In the genomic region with DNA sequence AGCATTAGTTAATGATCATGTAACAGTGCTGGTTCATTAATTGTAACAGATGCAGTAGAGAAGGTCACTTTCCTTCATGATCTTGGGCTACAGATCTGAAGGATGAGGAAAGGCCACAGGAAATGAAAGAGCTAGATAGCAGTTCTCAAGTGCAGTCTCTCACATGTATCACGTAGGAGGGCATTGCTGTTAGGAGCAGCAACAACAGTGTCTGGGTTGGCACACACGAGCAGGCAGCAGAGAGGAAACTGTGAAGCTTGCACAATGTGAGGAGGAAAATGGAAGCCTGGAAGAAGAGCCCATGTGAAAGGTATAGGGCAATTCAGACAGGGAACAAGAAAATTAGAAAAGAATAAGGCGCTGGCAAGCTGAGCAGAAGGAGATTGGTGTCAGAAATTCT, we compare ENCODE assay signal across 29 cellular contexts.
DNase-seq lines count a peak whose midpoint lies in the region; ATAC-seq, FAIRE-seq and TF ChIP-seq lines count a peak whose summit lies in the region.
"Had no signal": no experiment of that assay in that cellular context is flagged by ENCODE, and none has a peak within 500 bp of the region (broad histone marks: within the 10 kb centered on the region; RNA-seq: fewer than 3 reads in every experiment).

No MANE protein-coding gene starts in this region.

- H3K27me3 ChIP-seq in endothelial cell of umbilical vein (ENCODE audit: control insufficient read depth in 2 of 2, insufficient read depth in 2 of 2, low read length in 2 of 2) (no peaks in the 10 kb centered on the region), psoas muscle (ENCODE audit: insufficient read depth in 3 of 3, low read length in 2 of 3) (no peaks in the 10 kb centered on the region)
- H3K27me3 ChIP-seq: BLaER1, esophagus muscularis mucosa, neutrophil, SJCRH30 had no signal

- peak overlapping the region; percentile 28 for H2AFZ ChIP-seq in endothelial cell of umbilical vein (ENCODE audit: low read depth, low read length)

- ATAC-seq in HG03108 (IDR thresholded peaks at IDR 0.05; ENCODE audit: unreplicated experiment) = no peak
- ATAC-seq in psoas muscle = no peak
- no peak for ATAC-seq in GM18907 (IDR thresholded peaks at IDR 0.05; ENCODE audit: unreplicated experiment)
- ATAC-seq: activated CD8-positive, alpha-beta memory T cell treated with anti-CD3 and anti-CD28 coated beads, Interleukin-2, amount 10 ng/mL, durations not matched to agents 7 days and 5 days; activated T-cell treated with anti-CD3 and anti-CD28 coated beads, Interleukin-2, amount 50 U/mL, for 72 hours; left ventricle myocardium superior had no signal

- H4K20me1 ChIP-seq in endothelial cell of umbilical vein (replicated peaks; ENCODE audit: control insufficient read depth, extremely low read depth, insufficient read depth, low read length) = no peaks in the 10 kb centered on the region
- H4K20me1 ChIP-seq: BLaER1 had no signal

- POLR2A ChIA-PET in endothelial cell of umbilical vein (lab: Charles Lee) = no interaction called here

- H3K4me2 ChIP-seq in endothelial cell of umbilical vein (ENCODE audit: insufficient read depth, low read length) = no peak overlapping the region
- H3K4me2 ChIP-seq: BLaER1 had no signal

- no peak for TF ChIP-seq POLR2A in endothelial cell of umbilical vein (IDR thresholded peaks at IDR 0.05; ENCODE audit: low read depth, low read length)

- dilution Hi-C loops in endothelial cell of umbilical vein (cut with MboI; ENCODE audit: extremely low pct_ligation_motif_present, low sequenced_read_pairs) = no loop called here

- no peak overlapping the region for H3K9ac ChIP-seq in endothelial cell of umbilical vein (replicated peaks; ENCODE audit: extremely low read depth, insufficient read depth, low read length)
- H3K9ac ChIP-seq: BLaER1 had no signal

- intact Hi-C loops in endothelial cell of umbilical vein (cut with micrococcal nuclease) = no loop called here
- intact Hi-C loops in psoas muscle (cut with DNase I) = no loop called here

- no peak for FAIRE-seq in endothelial cell of umbilical vein (lab: Jason Lieb, UNC)

- 51 to 58% (median 55%) methylated on average over 3 of the region's 3 CpGs for WGBS in psoas muscle, 3 donors

- H3K4me3 ChIP-seq in endothelial cell of umbilical vein (replicated peaks in 1 of 3; ENCODE audit: insufficient read depth in 1 of 3, low read depth in 1 of 3, low read length in 3 of 3) = no peak overlapping the region
- no peak overlapping the region for H3K4me3 ChIP-seq in psoas muscle
- H3K4me3 ChIP-seq: BLaER1, esophagus muscularis mucosa, HAP-1, SJCRH30 had no signal

- TF ChIP-seq CTCF in endothelial cell of umbilical vein (IDR thresholded peaks at IDR 0.05; ENCODE audit: extremely low read depth in 1 of 2, insufficient read depth in 1 of 2, low read depth in 1 of 2, low read length in 2 of 2) = no peak
- TF ChIP-seq CTCF in psoas muscle (IDR thresholded peaks at IDR 0.05) = no peak

- no peaks in the 10 kb centered on the region for H3K36me3 ChIP-seq in endothelial cell of umbilical vein (ENCODE audit: control insufficient read depth in 2 of 2, extremely low read depth in 1 of 2, insufficient read depth in 2 of 2, low read length in 2 of 2)
- H3K36me3 ChIP-seq in psoas muscle (ENCODE audit: insufficient read depth in 1 of 2, low read depth in 1 of 2) = no peaks in the 10 kb centered on the region
- H3K36me3 ChIP-seq: BLaER1, esophagus muscularis mucosa, HAP-1, neutrophil, SJCRH30 had no signal

- no peaks in the 10 kb centered on the region for H3K9me1 ChIP-seq in endothelial cell of umbilical vein (replicated peaks; ENCODE audit: control insufficient read depth, extremely low read depth, insufficient read depth, low read length)

- CTCF ChIA-PET in endothelial cell of umbilical vein (lab: Charles Lee) = interaction anchor here (1.2 to 1.6 kb wide), 2 partner anchors 8 to 10 kb away, joined by 3 read pairs; no protein-coding TSS in a partner anchor

- no TSS peak for BruUV-seq in endothelial cell of umbilical vein (replicated peaks; lab: Mats Ljungman, UMichigan)

- H3K27ac ChIP-seq in endothelial cell of umbilical vein (ENCODE audit: insufficient read depth, low read depth, low read length) (no peak overlapping the region), psoas muscle (no peak overlapping the region)
- H3K27ac ChIP-seq: BLaER1, esophagus muscularis mucosa, neutrophil, SJCRH30 had no signal

- no peaks in the 10 kb centered on the region for H3K79me2 ChIP-seq in endothelial cell of umbilical vein (ENCODE audit: control insufficient read depth, insufficient read depth, low read length)

- peak; percentile 28 for DNase-seq in DMS153 (lab: John Stamatoyannopoulos, UW)
- DNase-seq in Kasumi-1 (lab: John Stamatoyannopoulos, UW) = peak; percentile 14 to 35
- DNase-seq in RPMI8226 = peak; percentile 24
- no peak for DNase-seq in endothelial cell of umbilical vein (ENCODE audit: low read depth, low spot score)
- DNase-seq in psoas muscle = no peak
- DNase-seq in central memory CD4-positive, alpha-beta T cell = no peak
- DNase-seq: activated CD4-positive, alpha-beta T cell treated with anti-CD3 and anti-CD28 coated beads, Interleukin-2, amount 50 U/mL, for 4 hours; activated CD8-positive, alpha-beta memory T cell treated with anti-CD3 and anti-CD28 coated beads, Interleukin-2, amount 10 ng/mL, durations not matched to agents 7 days and 5 days; activated T-cell treated with anti-CD3 and anti-CD28 coated beads, Interleukin-2, amount 50 U/mL, for 72 hours; dermis blood vessel endothelial cell; DMS53; foreskin fibroblast; head of caudate nucleus; islet precursor cell; left ventricle myocardium superior; NCI-H1092 treated with DMSO at 0.1 percent for 48 hours; NCI-H187; NCI-H2171 treated with DMSO at 0.1 percent for 48 hours; NCI-H526; SJCRH30; stimulated activated CD4-positive, alpha-beta T cell treated with anti-CD3 and anti-CD28 coated beads, Interleukin-4, amount 100 ng/mL, for 24 hours; T1000; trophoblast cell had no signal

- no peaks in the 10 kb centered on the region for H3K9me3 ChIP-seq in endothelial cell of umbilical vein (replicated peaks; ENCODE audit: control insufficient read depth, insufficient read depth, low read length)
- peaks cover 4% of the 10 kb centered on the region for H3K9me3 ChIP-seq in psoas muscle
- H3K9me3 ChIP-seq: BLaER1, esophagus muscularis mucosa, HAP-1, neutrophil, SJCRH30 had no signal

- H3K4me1 ChIP-seq in endothelial cell of umbilical vein (ENCODE audit: control insufficient read depth, extremely low read depth, insufficient read depth, low read length) (no peaks in the 10 kb centered on the region), psoas muscle (no peaks in the 10 kb centered on the region)
- H3K4me1 ChIP-seq: BLaER1, esophagus muscularis mucosa, HAP-1, SJCRH30 had no signal

TF ChIP-seq in endothelial cell of umbilical vein, 7 proteins besides CTCF, POLR2A, EP300 and RAD21:
- TF ChIP-seq, protein P1, sequence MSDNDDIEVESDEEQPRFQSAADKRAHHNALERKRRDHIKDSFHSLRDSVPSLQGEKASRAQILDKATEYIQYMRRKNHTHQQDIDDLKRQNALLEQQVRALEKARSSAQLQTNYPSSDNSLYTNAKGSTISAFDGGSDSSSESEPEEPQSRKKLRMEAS (IDR thresholded peaks at IDR 0.05; ENCODE audit: insufficient read depth, insufficient read length) = no peak
- no peak for TF ChIP-seq FOS (IDR thresholded peaks at IDR 0.05; ENCODE audit: borderline replicate concordance, insufficient read depth, low read length)
- no peak for TF ChIP-seq EZH2 (IDR thresholded peaks at IDR 0.05; ENCODE audit: borderline replicate concordance, low read depth, low read length, severe bottlenecking)
- TF ChIP-seq JUN (IDR thresholded peaks at IDR 0.05; ENCODE audit: borderline replicate concordance, insufficient read depth, insufficient read length, low read depth) = no peak
- TF ChIP-seq POLR2AphosphoS5 (IDR thresholded peaks at IDR 0.05; ENCODE audit: insufficient read depth, low read depth, low read length) = no peak
- no peak for TF ChIP-seq MYC (IDR thresholded peaks at IDR 0.05; ENCODE audit: low read depth, low read length)
- TF ChIP-seq GATA2 (IDR thresholded peaks at IDR 0.05; ENCODE audit: insufficient read depth, insufficient read length, low read depth, low read length) = no peak

Comparison
In these comparisons a context has a peak if more than half of its experiments do, and no peak if none do; other contexts are left out.
1. DNase-seq: peak in DMS153 (single experiment), Kasumi-1 (2 of 2) and RPMI8226 (single experiment); none in endothelial cell of umbilical vein (single experiment), psoas muscle (0 of 2) and central memory CD4-positive, alpha-beta T cell (single experiment).